Comparison of ENCODE assay signal across 22 cellular contexts in the genomic region with DNA sequence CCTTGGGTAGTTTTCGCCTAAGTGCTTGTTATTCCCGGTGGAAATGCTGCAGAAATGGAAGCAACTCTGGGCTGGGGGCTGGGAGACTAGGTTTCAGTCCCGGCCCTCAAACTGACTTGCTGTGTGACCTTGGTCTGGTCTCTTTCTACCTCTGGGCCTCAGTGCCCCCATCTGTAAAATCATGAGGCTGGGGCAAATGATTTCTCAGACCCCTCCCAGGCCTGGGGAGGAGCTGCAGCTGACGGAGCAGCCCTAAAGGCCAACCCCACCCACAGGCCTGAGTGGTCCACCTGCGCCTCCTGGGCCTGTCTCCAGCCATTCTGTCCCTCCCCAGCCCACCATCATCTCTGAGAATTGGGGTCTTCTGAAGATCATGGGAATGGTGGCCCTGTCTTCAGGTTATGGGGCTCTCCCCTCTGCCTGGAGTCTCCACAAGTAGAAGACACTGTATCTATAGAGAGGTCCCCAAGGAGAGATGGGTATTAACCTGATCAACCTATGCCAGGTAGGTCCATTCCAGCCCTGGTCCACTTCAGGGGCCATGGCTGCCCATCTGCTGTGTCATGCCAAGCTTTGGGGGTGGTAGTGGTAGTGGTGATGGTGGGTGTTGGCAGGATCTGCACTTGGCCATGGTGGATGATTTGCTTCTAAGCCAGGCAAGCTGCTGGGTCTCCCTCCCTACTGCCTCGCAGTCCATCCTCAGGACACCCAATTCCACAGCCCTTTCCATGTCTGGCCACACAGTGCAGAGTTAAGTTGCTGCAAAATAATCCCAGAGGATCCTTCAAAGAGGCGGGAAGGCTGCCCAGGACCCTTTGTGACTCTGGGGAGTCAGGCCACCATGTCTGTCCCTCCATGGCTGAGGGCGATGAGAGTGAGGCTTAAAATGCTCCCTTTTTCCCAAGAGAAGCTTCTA. TPM values are rescaled to one million over a fixed set of nuclear protein-coding genes. Genes with fewer than 3 reads are reported as not detected.
DNase-seq lines count a peak whose midpoint lies in the region; ATAC-seq and TF ChIP-seq lines count a peak whose summit lies in the region.
"Had no signal": no experiment of that assay in that cellular context is flagged by ENCODE, and none has a peak within 500 bp of the region (broad histone marks: within the 10 kb centered on the region; RNA-seq: fewer than 3 reads in every experiment).

No MANE protein-coding gene starts in this region.

- intact Hi-C loops in natural killer cell (cut with micrococcal nuclease) (no loop called here), sciatic nerve (cut with DNase I) (no loop called here)

- no peaks in the 10 kb centered on the region for H3K4me1 Mint-ChIP-seq in natural killer cell
- H3K4me1 Mint-ChIP-seq in natural killer cell treated with Interleukin-12 subunit alpha and Interleukin-12 subunit beta and Interleukin-15 and Interleukin-18, amount 100 ng/mL, for 72 hours (ENCODE audit: low read depth in 2 of 2) = peaks cover 6 to 7% of the 10 kb centered on the region in 2 donors
- H3K4me1 Mint-ChIP-seq: activated naive CD4-positive, alpha-beta T cell treated with anti-CD3 and anti-CD28 coated beads, Interleukin-2, amount 50 U/mL, for 24 hours; T-cell had no signal

- TF ChIP-seq CTCF in natural killer cell (IDR thresholded peaks at IDR 0.05) (no peak), coronary artery (IDR thresholded peaks at IDR 0.05) (no peak)

- H3K27ac Mint-ChIP-seq in natural killer cell = no peak overlapping the region
- no peak overlapping the region for H3K27ac Mint-ChIP-seq in natural killer cell treated with Interleukin-12 subunit alpha and Interleukin-12 subunit beta and Interleukin-15 and Interleukin-18, amount 100 ng/mL, for 72 hours
- H3K27ac Mint-ChIP-seq: activated naive CD4-positive, alpha-beta T cell treated with anti-CD3 and anti-CD28 coated beads, Interleukin-2, amount 50 U/mL, for 24 hours; activated T-cell treated with anti-CD3 and anti-CD28 coated beads, Interleukin-2, amount 50 U/mL, for 72 hours; T-cell had no signal

- peak overlapping the region in 1 of 2 donors; percentile 73 for H3K27ac ChIP-seq in coronary artery
- H3K27ac ChIP-seq: gastrocnemius medialis, HL-60, PC-9 had no signal

- peaks cover 0 to 5% of the 10 kb centered on the region in 2 donors for H3K27me3 Mint-ChIP-seq in natural killer cell (ENCODE audit: low read depth in 2 of 2)
- H3K27me3 Mint-ChIP-seq in natural killer cell treated with Interleukin-12 subunit alpha and Interleukin-12 subunit beta and Interleukin-15 and Interleukin-18, amount 100 ng/mL, for 72 hours = peaks cover 0 to 5% of the 10 kb centered on the region in 2 donors
- H3K27me3 Mint-ChIP-seq: activated naive CD4-positive, alpha-beta T cell treated with anti-CD3 and anti-CD28 coated beads, Interleukin-2, amount 50 U/mL, for 24 hours had no signal

- H3K4me3 ChIP-seq in coronary artery = no peak overlapping the region
- H3K4me3 ChIP-seq: gastrocnemius medialis, PC-9 had no signal

- H3K36me3 Mint-ChIP-seq in natural killer cell = no peaks in the 10 kb centered on the region
- H3K36me3 Mint-ChIP-seq in natural killer cell treated with Interleukin-12 subunit alpha and Interleukin-12 subunit beta and Interleukin-15 and Interleukin-18, amount 100 ng/mL, for 72 hours = no peaks in the 10 kb centered on the region
- H3K36me3 Mint-ChIP-seq: activated naive CD4-positive, alpha-beta T cell treated with anti-CD3 and anti-CD28 coated beads, Interleukin-2, amount 50 U/mL, for 24 hours; T-cell had no signal

- no peaks in the 10 kb centered on the region for H3K9me3 Mint-ChIP-seq in natural killer cell
- H3K9me3 Mint-ChIP-seq in natural killer cell treated with Interleukin-12 subunit alpha and Interleukin-12 subunit beta and Interleukin-15 and Interleukin-18, amount 100 ng/mL, for 72 hours = no peaks in the 10 kb centered on the region
- H3K9me3 Mint-ChIP-seq: activated naive CD4-positive, alpha-beta T cell treated with anti-CD3 and anti-CD28 coated beads, Interleukin-2, amount 50 U/mL, for 24 hours; T-cell had no signal

- DNase-seq in natural killer cell (peak; percentile 6), coronary artery (ENCODE audit: low spot score) (peak; percentile 66), sciatic nerve (ENCODE audit: low spot score) (peak; percentile 45), nucleus accumbens (lab: John Stamatoyannopoulos, UW) (no peak), DMS153 (lab: John Stamatoyannopoulos, UW) (no peak)
- no peak for DNase-seq in natural killer cell treated with Interleukin-12 subunit alpha and Interleukin-12 subunit beta and Interleukin-15 and Interleukin-18, amount 100 ng/mL, for 72 hours (ENCODE audit: low spot score)
- DNase-seq: activated CD4-positive, alpha-beta T cell treated with anti-CD3 and anti-CD28 coated beads for 48 hours; activated T-cell treated with anti-CD3 and anti-CD28 coated beads, Interleukin-2, amount 50 U/mL, for 72 hours; effector memory CD4-positive, alpha-beta T cell; gastrocnemius medialis; hippocampal formation; NCI-H1105 treated with DMSO at 0.1 percent for 48 hours; NCI-H2029 treated with DMSO at 0.1 percent for 48 hours; NCI-H226; NCI-H82; PC-9 had no signal

- no peak overlapping the region for H3K4me3 Mint-ChIP-seq in natural killer cell
- no peak overlapping the region for H3K4me3 Mint-ChIP-seq in natural killer cell treated with Interleukin-12 subunit alpha and Interleukin-12 subunit beta and Interleukin-15 and Interleukin-18, amount 100 ng/mL, for 72 hours
- H3K4me3 Mint-ChIP-seq: activated naive CD4-positive, alpha-beta T cell treated with anti-CD3 and anti-CD28 coated beads, Interleukin-2, amount 50 U/mL, for 24 hours; activated T-cell treated with anti-CD3 and anti-CD28 coated beads, Interleukin-2, amount 50 U/mL, for 72 hours; T-cell had no signal

- no peak for ATAC-seq in natural killer cell
- ATAC-seq in natural killer cell treated with Interleukin-12 subunit alpha and Interleukin-12 subunit beta and Interleukin-15 and Interleukin-18, amount 100 ng/mL, for 72 hours = no peak
- ATAC-seq in sciatic nerve = no peak
- no peak for ATAC-seq in HG03439 (IDR thresholded peaks at IDR 0.05; ENCODE audit: unreplicated experiment)
- no peak for ATAC-seq in HG03025 (IDR thresholded peaks at IDR 0.05; ENCODE audit: low FRiP score, unreplicated experiment)
- ATAC-seq: activated T-cell treated with anti-CD3 and anti-CD28 coated beads, Interleukin-2, amount 50 U/mL, for 72 hours; esophagus mucosa; gastrocnemius medialis; T-cell had no signal

RNA-seq across cellular contexts. Expression of gene ITGA11, which starts 46.0 kb away (rescaled TPM):
- total RNA-seq in natural killer cell (not detected), sciatic nerve (10.3 TPM)
- total RNA-seq in natural killer cell treated with Interleukin-12 subunit alpha and Interleukin-12 subunit beta and Interleukin-15 and Interleukin-18, amount 100 ng/mL, for 72 hours = under 1 TPM; 0.17 to 0.98 TPM

Comparison
In these comparisons a context has a peak if more than half of its experiments do, and no peak if none do; other contexts are left out.
1. DNase-seq: peak in natural killer cell (single experiment), coronary artery (single experiment) and sciatic nerve (single experiment); none in natural killer cell treated with Interleukin-12 subunit alpha and Interleukin-12 subunit beta and Interleukin-15 and Interleukin-18, amount 100 ng/mL, for 72 hours (single experiment), nucleus accumbens (0 of 56) and DMS153 (single experiment).